15 cellular contexts compared by ENCODE assay signal in the genomic region with DNA sequence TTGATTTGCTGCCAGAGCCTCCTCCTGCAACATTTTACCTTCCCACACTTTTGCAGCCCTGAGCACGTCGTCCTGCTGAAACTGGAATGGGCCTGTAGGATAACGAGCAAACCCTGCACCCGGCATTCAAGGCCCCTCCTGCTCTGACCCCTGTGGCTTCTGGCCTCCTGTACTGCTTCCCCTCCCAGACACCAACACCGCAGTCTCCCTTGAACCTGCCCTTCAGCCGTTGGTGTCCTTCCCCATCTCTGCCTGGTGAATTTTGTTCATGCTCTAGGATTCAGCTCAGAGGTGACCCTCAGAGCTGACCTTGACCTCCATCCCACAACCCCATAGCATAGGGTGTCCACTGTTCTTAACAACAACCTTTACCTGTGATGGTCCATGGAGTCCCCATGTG.
DNase-seq lines count a peak whose midpoint lies in the region; ATAC-seq lines count a peak whose summit lies in the region.
"Had no signal": no experiment of that assay in that cellular context is flagged by ENCODE, and none has a peak within 500 bp of the region (broad histone marks: within the 10 kb centered on the region; RNA-seq: fewer than 3 reads in every experiment).

No MANE protein-coding gene starts in this region.

- in situ Hi-C loops in ACHN (cut with HindIII; ENCODE audit: low pct_ligation_motif_present, low pct_unique_long_range_greater_than_20kb, low sequenced_read_pairs), result no loop called here

- peak overlapping the region; percentile 87 for H3K27ac Mint-ChIP-seq in T-helper 17 cell
- peak overlapping the region; percentile 92 to 93 for H3K27ac Mint-ChIP-seq in effector memory CD8-positive, alpha-beta T cell
- H3K27ac Mint-ChIP-seq in natural killer cell treated with Interleukin-12 subunit alpha and Interleukin-12 subunit beta and Interleukin-15 and Interleukin-18, amount 100 ng/mL, for 72 hours, result peak overlapping the region; percentile 7 to 92
- H3K27ac Mint-ChIP-seq: CD8-positive, alpha-beta T cell had no signal

- no peaks in the 10 kb centered on the region for H3K9me3 Mint-ChIP-seq in effector memory CD8-positive, alpha-beta T cell
- no peaks in the 10 kb centered on the region for H3K9me3 Mint-ChIP-seq in natural killer cell treated with Interleukin-12 subunit alpha and Interleukin-12 subunit beta and Interleukin-15 and Interleukin-18, amount 100 ng/mL, for 72 hours
- H3K9me3 Mint-ChIP-seq: CD8-positive, alpha-beta T cell had no signal

- peaks cover 38% of the 10 kb centered on the region for H3K4me1 Mint-ChIP-seq in T-helper 17 cell
- H3K4me1 Mint-ChIP-seq in effector memory CD8-positive, alpha-beta T cell (ENCODE audit: low read depth in 2 of 2), result peaks cover 28 to 43% of the 10 kb centered on the region in 2 donors
- H3K4me1 Mint-ChIP-seq in natural killer cell treated with Interleukin-12 subunit alpha and Interleukin-12 subunit beta and Interleukin-15 and Interleukin-18, amount 100 ng/mL, for 72 hours (ENCODE audit: low read depth in 2 of 2), result peaks cover 41 to 50% of the 10 kb centered on the region in 2 donors
- H3K4me1 Mint-ChIP-seq: GM23338 had no signal

- H3K9me3 ChIP-seq in T-helper 17 cell (ENCODE audit: control insufficient read depth, low read length, poor library complexity, severe bottlenecking), result no peaks in the 10 kb centered on the region
- H3K9me3 ChIP-seq: BE2C, Caco-2, HAP-1 had no signal

- no peaks in the 10 kb centered on the region for H3K36me3 Mint-ChIP-seq in T-helper 17 cell (ENCODE audit: low read depth)
- peaks cover 3% of the 10 kb centered on the region for H3K36me3 Mint-ChIP-seq in effector memory CD8-positive, alpha-beta T cell (ENCODE audit: insufficient read depth)
- H3K36me3 Mint-ChIP-seq in natural killer cell treated with Interleukin-12 subunit alpha and Interleukin-12 subunit beta and Interleukin-15 and Interleukin-18, amount 100 ng/mL, for 72 hours, result no peaks in the 10 kb centered on the region
- H3K36me3 Mint-ChIP-seq: CD8-positive, alpha-beta T cell had no signal

- ATAC-seq in T-helper 17 cell (no peak), GM21390 (IDR thresholded peaks at IDR 0.05; ENCODE audit: unreplicated experiment) (no peak)
- no peak for ATAC-seq in effector memory CD8-positive, alpha-beta T cell (replicated peaks)
- no peak for ATAC-seq in natural killer cell treated with Interleukin-12 subunit alpha and Interleukin-12 subunit beta and Interleukin-15 and Interleukin-18, amount 100 ng/mL, for 72 hours
- ATAC-seq: CD8-positive, alpha-beta T cell; GM12878; GM23338; HepG2 had no signal

- no peaks in the 10 kb centered on the region for H3K27me3 Mint-ChIP-seq in T-helper 17 cell
- no peaks in the 10 kb centered on the region for H3K27me3 Mint-ChIP-seq in effector memory CD8-positive, alpha-beta T cell
- H3K27me3 Mint-ChIP-seq in natural killer cell treated with Interleukin-12 subunit alpha and Interleukin-12 subunit beta and Interleukin-15 and Interleukin-18, amount 100 ng/mL, for 72 hours, result no peaks in the 10 kb centered on the region

- no peak overlapping the region for H3K4me3 Mint-ChIP-seq in T-helper 17 cell
- H3K4me3 Mint-ChIP-seq in effector memory CD8-positive, alpha-beta T cell, result peak overlapping the region in 1 of 2 donors; percentile 2
- H3K4me3 Mint-ChIP-seq in natural killer cell treated with Interleukin-12 subunit alpha and Interleukin-12 subunit beta and Interleukin-15 and Interleukin-18, amount 100 ng/mL, for 72 hours, result no peak overlapping the region
- H3K4me3 Mint-ChIP-seq: CD8-positive, alpha-beta T cell; GM23338 had no signal

- DNase-seq in T-helper 17 cell (no peak), ureter (ENCODE audit: low spot score) (peak; percentile 35), ACHN (no peak), MV-4-11 (lab: John Stamatoyannopoulos, UW) (no peak)
- no peak for DNase-seq in effector memory CD8-positive, alpha-beta T cell
- DNase-seq in natural killer cell treated with Interleukin-12 subunit alpha and Interleukin-12 subunit beta and Interleukin-15 and Interleukin-18, amount 100 ng/mL, for 72 hours (ENCODE audit: low spot score), result no peak
- DNase-seq: BE2C, Caco-2, DMS53 had no signal
